In genomic region chr17:4950075-4950756, GRCh38 we compare ENCODE assay signal across 8 cellular contexts. TPM values are rescaled to one million over a fixed set of nuclear protein-coding genes. Genes with fewer than 3 reads are reported as not detected.
A peak's percentile ranks its signal among the peaks of the same experiment; 100 is the strongest.
DNase-seq lines count a peak whose midpoint lies in the region; ATAC-seq and TF ChIP-seq lines count a peak whose summit lies in the region.

No MANE protein-coding gene starts in this region.

- no peaks in the 10 kb centered on the region for H3K9me3 ChIP-seq in SJSA1 (replicated peaks)
- peaks cover 5% of the 10 kb centered on the region for H3K9me3 ChIP-seq in thymus (ENCODE audit: control insufficient read depth)

- H3K27ac ChIP-seq in SJSA1 (peak overlapping the region; percentile 92), coronary artery (peak overlapping the region; percentile 97 to 99), thymus (ENCODE audit: low read depth) (peak overlapping the region; percentile 100)

- ATAC-seq in HG02642 (IDR thresholded peaks at IDR 0.05; ENCODE audit: poor library complexity, unreplicated experiment) = peak; percentile 8
- no peak for ATAC-seq in GM21390 (IDR thresholded peaks at IDR 0.05; ENCODE audit: unreplicated experiment)

- 12% methylated on average over 52 of the region's 52 CpGs for WGBS in thymus

- peaks cover 67% of the 10 kb centered on the region for H3K4me1 ChIP-seq in SJSA1 (replicated peaks)
- H3K4me1 ChIP-seq in thymus (ENCODE audit: control insufficient read depth, insufficient read depth, low read length) = peaks cover 21% of the 10 kb centered on the region

- DNase-seq in DMS53 (lab: John Stamatoyannopoulos, UW) (peak; percentile 71), SJSA1 (ENCODE audit: low read depth in 1 of 2, low spot score in 2 of 2) (peak in 1 of 2 experiments; percentile 70), coronary artery (ENCODE audit: low spot score) (peak; percentile 85), lung microvascular endothelial cell (ENCODE audit: low read depth in 2 of 2) (peak; percentile 50 to 57), GDM1 (lab: John Stamatoyannopoulos, UW) (no peak)

- peak overlapping the region; percentile 92 for H3K4me3 ChIP-seq in SJSA1
- peak overlapping the region; percentile 99 for H3K4me3 ChIP-seq in coronary artery
- peak overlapping the region; percentile 100 for H3K4me3 ChIP-seq in thymus (ENCODE audit: low read length)

- H3K27me3 ChIP-seq in SJSA1 (replicated peaks) = no peaks in the 10 kb centered on the region
- H3K27me3 ChIP-seq in thymus (ENCODE audit: control insufficient read depth, insufficient read depth) = no peaks in the 10 kb centered on the region

- no peak for TF ChIP-seq CTCF in coronary artery (IDR thresholded peaks at IDR 0.05)

- H3K36me3 ChIP-seq in SJSA1 = peaks cover 30% of the 10 kb centered on the region
- peaks cover 14% of the 10 kb centered on the region for H3K36me3 ChIP-seq in thymus (ENCODE audit: control insufficient read depth, insufficient read depth)

RNA-seq across cellular contexts. Expression of gene ENO3, which starts 0.7 kb away (rescaled TPM):
- 5.2 and 6.6 TPM in 2 replicates for total RNA-seq in SJSA1 (2014; rRNA removed; shearing (Covaris generic))
- 1.1 and 2.6 TPM in 2 replicates for total RNA-seq in lung microvascular endothelial cell
- polyA plus RNA-seq in thymus = 25.7 TPM

RNA-seq across cellular contexts. Expression of gene PFN1, which starts 1.9 kb away (rescaled TPM):
- 1,207 and 1,337 TPM in 2 replicates for total RNA-seq in SJSA1 (2014; rRNA removed; shearing (Covaris generic))
- total RNA-seq in lung microvascular endothelial cell = 280 and 359 TPM in 2 replicates
- polyA plus RNA-seq in thymus = 727 TPM

RNA-seq across cellular contexts. Expression of gene RNF167, which starts 10.1 kb away (rescaled TPM):
- 4.2 and 13.0 TPM in 2 replicates for total RNA-seq in SJSA1 (2014; rRNA removed; shearing (Covaris generic))
- 13.5 and 23.2 TPM in 2 replicates for total RNA-seq in lung microvascular endothelial cell
- polyA plus RNA-seq in thymus = 189 TPM

RNA-seq across cellular contexts. Expression of gene SLC25A11, which starts 10.4 kb away (rescaled TPM):
- 67.6 and 68.4 TPM in 2 replicates for total RNA-seq in SJSA1 (2014; rRNA removed; shearing (Covaris generic))
- total RNA-seq in lung microvascular endothelial cell = 38.4 and 57.3 TPM in 2 replicates
- polyA plus RNA-seq in thymus = 30.9 TPM

RNA-seq across cellular contexts. Expression of gene SPAG7, which starts 17.4 kb away (rescaled TPM):
- 63.5 and 71.4 TPM in 2 replicates for total RNA-seq in SJSA1 (2014; rRNA removed; shearing (Covaris generic))
- total RNA-seq in lung microvascular endothelial cell = 47.3 and 51.2 TPM in 2 replicates
- polyA plus RNA-seq in thymus = 98.8 TPM
